Comparison of ENCODE assay signal across 17 cellular contexts in the genomic region with DNA sequence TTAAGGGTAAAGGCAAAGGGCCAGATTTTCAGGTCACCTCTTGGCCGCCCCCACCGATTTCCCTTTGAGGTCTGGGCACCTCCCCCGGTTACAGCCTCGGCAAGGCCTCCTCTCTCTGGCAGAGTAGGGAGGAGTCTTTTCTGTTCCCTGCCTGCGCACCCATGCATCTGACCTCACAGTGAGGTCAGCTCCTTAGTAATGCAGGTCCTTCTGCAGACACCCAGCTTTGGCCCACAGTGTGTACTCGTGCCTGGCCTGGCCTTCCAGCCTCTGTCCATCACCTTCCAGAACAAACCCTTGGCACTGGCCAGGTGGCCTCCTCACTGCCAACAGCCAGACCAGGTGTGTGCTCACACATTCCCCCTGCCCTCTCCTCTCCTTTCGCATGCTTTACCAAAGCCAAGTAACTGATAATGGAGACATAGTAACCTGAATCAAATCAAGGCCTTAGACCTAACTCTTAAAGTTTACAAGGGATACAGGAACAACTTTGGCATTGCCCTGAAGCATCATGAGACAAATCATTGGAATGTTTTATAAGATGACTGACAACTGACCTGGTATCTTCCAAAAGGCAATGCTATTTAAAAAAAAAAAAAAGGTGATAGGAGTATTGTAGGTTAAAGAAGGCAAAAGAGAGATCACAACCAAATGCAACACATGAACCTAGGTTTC.
A peak's percentile ranks its signal among the peaks of the same experiment; 100 is the strongest.
DNase-seq lines count a peak whose midpoint lies in the region; ATAC-seq and TF ChIP-seq lines count a peak whose summit lies in the region.
"Had no signal": no experiment of that assay in that cellular context is flagged by ENCODE, and none has a peak within 500 bp of the region (broad histone marks: within the 10 kb centered on the region; RNA-seq: fewer than 3 reads in every experiment).

No MANE protein-coding gene starts in this region.

- H3K9me3 ChIP-seq in right cardiac atrium (ENCODE audit: control insufficient read depth, low read length) = no peaks in the 10 kb centered on the region
- no peaks in the 10 kb centered on the region for H3K9me3 ChIP-seq in BE2C
- H3K9me3 ChIP-seq: Caco-2, stomach had no signal

- peaks cover 21% of the 10 kb centered on the region for H3K4me1 Mint-ChIP-seq in mesothelial cell of epicardium
- H3K4me1 Mint-ChIP-seq: activated CD4-positive, alpha-beta memory T cell treated with anti-CD3 and anti-CD28 coated beads, Interleukin-2, amount 10 ng/mL, durations not matched to agents 7 days and 5 days had no signal

- no peaks in the 10 kb centered on the region for H3K27me3 Mint-ChIP-seq in mesothelial cell of epicardium (ENCODE audit: low read depth)
- H3K27me3 Mint-ChIP-seq: activated CD4-positive, alpha-beta memory T cell treated with anti-CD3 and anti-CD28 coated beads, Interleukin-2, amount 10 ng/mL, durations not matched to agents 7 days and 5 days had no signal

- no peaks in the 10 kb centered on the region for H3K9me3 Mint-ChIP-seq in mesothelial cell of epicardium
- H3K9me3 Mint-ChIP-seq: activated CD4-positive, alpha-beta memory T cell treated with anti-CD3 and anti-CD28 coated beads, Interleukin-2, amount 10 ng/mL, durations not matched to agents 7 days and 5 days; GM23338; neural crest cell had no signal

- no peak for ATAC-seq in right cardiac atrium
- no peak for ATAC-seq in Right ventricle myocardium inferior

- H3K4me3 ChIP-seq in right cardiac atrium (ENCODE audit: low read length) = no peak overlapping the region
- H3K4me3 ChIP-seq in BE2C (ENCODE audit: low read depth, low read length) = no peak overlapping the region
- H3K4me3 ChIP-seq: GM23338, stomach had no signal

- H3K4me1 ChIP-seq in right cardiac atrium (ENCODE audit: control insufficient read depth, insufficient read depth, low read length) (peaks cover 19% of the 10 kb centered on the region), BE2C (peaks cover 21% of the 10 kb centered on the region)
- H3K4me1 ChIP-seq: Caco-2 had no signal

- 69% methylated on average over 7 of the region's 7 CpGs for WGBS in right cardiac atrium

- H3K4me3 Mint-ChIP-seq in mesothelial cell of epicardium = no peak overlapping the region
- H3K4me3 Mint-ChIP-seq: activated CD4-positive, alpha-beta memory T cell treated with anti-CD3 and anti-CD28 coated beads, Interleukin-2, amount 10 ng/mL, durations not matched to agents 7 days and 5 days; GM23338; neural crest cell had no signal

- no peak for TF ChIP-seq CTCF in mesothelial cell of epicardium (IDR thresholded peaks at IDR 0.05; ENCODE audit: unreplicated experiment)
- TF ChIP-seq CTCF in BE2C (IDR thresholded peaks at IDR 0.05; ENCODE audit: low read depth, low read length) = no peak

- DNase-seq in right cardiac atrium (no peak), Right ventricle myocardium inferior (ENCODE audit: missing footprints) (no peak), caudate nucleus (lab: John Stamatoyannopoulos, UW) (peak in 1 of 61 donors; percentile 57), mesothelial cell of epicardium (ENCODE audit: low spot score in 2 of 2, unreplicated experiment in 2 of 2) (no peak), Ammon's horn (ENCODE audit: low spot score) (no peak), BE2C (no peak), DMS114 treated with DMSO at 0.1 percent for 48 hours (lab: John Stamatoyannopoulos, UW; ENCODE audit: unreplicated experiment) (no peak), epidermal melanocyte (ENCODE audit: insufficient read length, low spot score) (no peak)
- DNase-seq: activated CD4-positive, alpha-beta memory T cell treated with anti-CD3 and anti-CD28 coated beads, Interleukin-2, amount 10 ng/mL, durations not matched to agents 7 days and 5 days; activated effector memory CD4-positive, alpha-beta T cell treated with anti-CD3 and anti-CD28 coated beads, Interleukin-2, amount 50 U/mL, for 16 hours; brain microvascular endothelial cell; Caco-2; NCI-H187 treated with DMSO at 0.1 percent for 48 hours; NCI-H774; stomach had no signal

- H3K27ac Mint-ChIP-seq in mesothelial cell of epicardium = peak overlapping the region; percentile 52
- H3K27ac Mint-ChIP-seq: activated CD4-positive, alpha-beta memory T cell treated with anti-CD3 and anti-CD28 coated beads, Interleukin-2, amount 10 ng/mL, durations not matched to agents 7 days and 5 days had no signal

- H3K27ac ChIP-seq in right cardiac atrium (ENCODE audit: low read length) (peak overlapping the region; percentile 34), caudate nucleus (ENCODE audit: low read depth, low read length) (peak overlapping the region; percentile 41)
- H3K27ac ChIP-seq: brain microvascular endothelial cell had no signal

- no peaks in the 10 kb centered on the region for H3K36me3 Mint-ChIP-seq in mesothelial cell of epicardium

- no peaks in the 10 kb centered on the region for H3K27me3 ChIP-seq in right cardiac atrium (ENCODE audit: control insufficient read depth, insufficient read depth)
- H3K27me3 ChIP-seq in BE2C = no peaks in the 10 kb centered on the region
- H3K27me3 ChIP-seq: brain microvascular endothelial cell, stomach had no signal

- intact Hi-C loops in right cardiac atrium (cut with DNase I) = loop anchor here in 2 of 4 donors (2.0 to 5.0 kb wide), 2 partner anchors 58 to 59 kb away; no protein-coding TSS in a partner anchor
- intact Hi-C loops in Right ventricle myocardium inferior (cut with DNase I) = loop anchor here (5.0 kb wide), 1 partner anchor 63 kb away; a partner anchor contains a TSS

- H3K36me3 ChIP-seq in BE2C = no peaks in the 10 kb centered on the region
- H3K36me3 ChIP-seq: brain microvascular endothelial cell, stomach had no signal
